In genomic region chr20:12682613-12683012, GRCh38 we compare ENCODE assay signal across 1 cellular context.
TF ChIP-seq lines count a peak whose summit lies in the region.

No MANE protein-coding gene starts in this region.

TF ChIP-seq in WTC11, 78 proteins besides CTCF, POLR2A, EP300 and RAD21 (continued from another document):
- no peak for TF ChIP-seq PREB (CRISPR knock-in tag; IDR thresholded peaks at IDR 0.05; ENCODE audit: borderline replicate concordance)
- no peak for TF ChIP-seq ATF3 (CRISPR knock-in tag; conservative IDR thresholded peaks at IDR 0.05)
- TF ChIP-seq, protein P1, sequence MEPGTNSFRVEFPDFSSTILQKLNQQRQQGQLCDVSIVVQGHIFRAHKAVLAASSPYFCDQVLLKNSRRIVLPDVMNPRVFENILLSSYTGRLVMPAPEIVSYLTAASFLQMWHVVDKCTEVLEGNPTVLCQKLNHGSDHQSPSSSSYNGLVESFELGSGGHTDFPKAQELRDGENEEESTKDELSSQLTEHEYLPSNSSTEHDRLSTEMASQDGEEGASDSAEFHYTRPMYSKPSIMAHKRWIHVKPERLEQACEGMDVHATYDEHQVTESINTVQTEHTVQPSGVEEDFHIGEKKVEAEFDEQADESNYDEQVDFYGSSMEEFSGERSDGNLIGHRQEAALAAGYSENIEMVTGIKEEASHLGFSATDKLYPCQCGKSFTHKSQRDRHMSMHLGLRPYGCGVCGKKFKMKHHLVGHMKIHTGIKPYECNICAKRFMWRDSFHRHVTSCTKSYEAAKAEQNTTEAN (CRISPR knock-in tag; IDR thresholded peaks at IDR 0.05): no peak
